Comparison of ENCODE assay signal across 21 cellular contexts in genomic region chr2:46794693-46795317, GRCh38.
DNase-seq lines count a peak whose midpoint lies in the region; ATAC-seq and TF ChIP-seq lines count a peak whose summit lies in the region.
"Had no signal": no experiment of that assay in that cellular context is flagged by ENCODE, and none has a peak within 500 bp of the region (broad histone marks: within the 10 kb centered on the region; RNA-seq: fewer than 3 reads in every experiment).

No MANE protein-coding gene starts in this region.

- no peaks in the 10 kb centered on the region for H3K79me1 ChIP-seq in neuronal stem cell (ENCODE audit: low read depth, low read length)

- H3K4me3 ChIP-seq in mammary epithelial cell (replicated peaks in 1 of 3; ENCODE audit: insufficient read depth in 1 of 3, low read depth in 2 of 3, low read length in 3 of 3) (no peak overlapping the region), PC-3 (ENCODE audit: low read length) (no peak overlapping the region), neuronal stem cell (ENCODE audit: low read length in 2 of 2) (no peak overlapping the region), PC-9 (no peak overlapping the region)

- H3K79me2 ChIP-seq in mammary epithelial cell (ENCODE audit: insufficient read depth, low read length), result no peaks in the 10 kb centered on the region
- no peaks in the 10 kb centered on the region for H3K79me2 ChIP-seq in PC-3 (ENCODE audit: low read length)
- no peaks in the 10 kb centered on the region for H3K79me2 ChIP-seq in PC-9 (ENCODE audit: low read depth)

- BruUV-seq in mammary epithelial cell (replicated peaks; lab: Mats Ljungman, UMichigan), result no TSS peak
- BruUV-seq in MCF 10A (replicated peaks; lab: Mats Ljungman, UMichigan), result no TSS peak
- no TSS peak for BruUV-seq in PC-3 (replicated peaks; lab: Mats Ljungman, UMichigan)
- BruUV-seq in PC-9 (replicated peaks; lab: Mats Ljungman, UMichigan), result no TSS peak

- H3K27ac ChIP-seq in mammary epithelial cell (ENCODE audit: insufficient read depth, low read depth, low read length) (peak overlapping the region; percentile 22), PC-3 (ENCODE audit: low read length) (peak overlapping the region; percentile 16; the same call in 1 of the 2 replicates), epithelial cell of prostate (no peak overlapping the region), neuronal stem cell (replicated peaks; ENCODE audit: low read length) (no peak overlapping the region), PC-9 (no peak overlapping the region)
- H3K27ac ChIP-seq: 22Rv1 had no signal

- no peak overlapping the region for H4K8ac ChIP-seq in neuronal stem cell (ENCODE audit: low read depth, low read length)

- H3K9me3 Mint-ChIP-seq in MCF 10A (ENCODE audit: unreplicated experiment), result no peaks in the 10 kb centered on the region

- CTCF ChIA-PET in mammary epithelial cell (lab: Charles Lee; ENCODE audit: low non-redundant PET), result no interaction called here
- CTCF ChIA-PET in MCF 10A (lab: Yijun Ruan, JAX), result no interaction called here
- CTCF ChIA-PET in PC-3 (lab: Charles Lee), result interaction anchor here (0.6 kb wide), 1 partner anchor 10 kb away, joined by 4 read pairs; no protein-coding TSS in a partner anchor
- CTCF ChIA-PET in PC-9 (lab: Charles Lee), result no interaction called here

- no peak overlapping the region for H3K4me3 Mint-ChIP-seq in MCF 10A (ENCODE audit: unreplicated experiment)

- no peak overlapping the region for H2BK15ac ChIP-seq in neuronal stem cell (ENCODE audit: low read length)

- no peaks in the 10 kb centered on the region for H3K27me3 Mint-ChIP-seq in MCF 10A (ENCODE audit: insufficient read depth, unreplicated experiment)

- H3K14ac ChIP-seq in neuronal stem cell (ENCODE audit: low read length), result no peak overlapping the region

- whole genome bisulfite sequencing in mammary epithelial cell (ENCODE audit: low coverage, missing lambda C conversion rate), result 14% methylated on average over 3 of the region's 3 CpGs
- WGBS in neuronal stem cell (ENCODE audit: extremely low coverage in 2 of 2, insufficient read length in 2 of 2, insufficient replicate concordance in 1 of 2), 2 donors, result no CpG with 5 or more reads among the region's 3 CpGs

- H2BK5ac ChIP-seq in neuronal stem cell (ENCODE audit: low read length), result no peak overlapping the region

- H3F3A ChIP-seq in PC-3 (ENCODE audit: low read length, unreplicated experiment) (no peaks in the 10 kb centered on the region), PC-9 (ENCODE audit: insufficient read depth, low read depth) (no peaks in the 10 kb centered on the region)

- no peak overlapping the region for H2BK12ac ChIP-seq in neuronal stem cell (ENCODE audit: low read length)

- H2BK120ac ChIP-seq in neuronal stem cell (ENCODE audit: low read depth, low read length), result no peak overlapping the region

- H3K27ac Mint-ChIP-seq in MCF 10A (ENCODE audit: low read depth, unreplicated experiment), result no peak overlapping the region

- H3K36me3 Mint-ChIP-seq in MCF 10A (ENCODE audit: insufficient read depth, unreplicated experiment), result no peaks in the 10 kb centered on the region

- H2AFZ ChIP-seq in mammary epithelial cell (ENCODE audit: low read depth, low read length), result no peak overlapping the region
- H2AFZ ChIP-seq in PC-3 (ENCODE audit: low read length), result no peak overlapping the region
- no peak overlapping the region for H2AFZ ChIP-seq in neuronal stem cell (ENCODE audit: low read length)
- H2AFZ ChIP-seq in PC-9, result no peak overlapping the region

- dilution Hi-C loops in mammary epithelial cell (cut with HindIII; ENCODE audit: low sequenced_read_pairs), result loop anchor here (5.0 kb wide), 1 partner anchor 78 kb away; no protein-coding TSS in a partner anchor

- H4K20me1 ChIP-seq in mammary epithelial cell (ENCODE audit: insufficient read depth, low read length) (no peaks in the 10 kb centered on the region), PC-3 (ENCODE audit: low read length) (no peaks in the 10 kb centered on the region), PC-9 (ENCODE audit: insufficient read depth) (no peaks in the 10 kb centered on the region)

- H3K9ac ChIP-seq in mammary epithelial cell (ENCODE audit: insufficient read depth, low read length) (no peak overlapping the region), PC-3 (ENCODE audit: low read length) (no peak overlapping the region), neuronal stem cell (ENCODE audit: low read depth, low read length, poor library complexity) (no peak overlapping the region)

- in situ Hi-C loops in mammary epithelial cell (cut with MboI; ENCODE audit: low sequenced_read_pairs in 2 of 2), result no loop called here

- H3K27me3 ChIP-seq in mammary epithelial cell (ENCODE audit: insufficient read depth, low read length), result no peaks in the 10 kb centered on the region
- no peaks in the 10 kb centered on the region for H3K27me3 ChIP-seq in PC-3 (ENCODE audit: low read length)
- no peaks in the 10 kb centered on the region for H3K27me3 ChIP-seq in neuronal stem cell (ENCODE audit: control insufficient read depth in 3 of 3, insufficient read depth in 3 of 3, low read depth in 1 of 3, low read length in 3 of 3)
- no peaks in the 10 kb centered on the region for H3K27me3 ChIP-seq in PC-9 (ENCODE audit: insufficient read depth, low read depth)

- H3K4me1 ChIP-seq in mammary epithelial cell (ENCODE audit: insufficient read depth, low read length) (peaks cover 9% of the 10 kb centered on the region), PC-3 (ENCODE audit: insufficient read depth, low read length) (peaks cover 5% of the 10 kb centered on the region), neuronal stem cell (ENCODE audit: control insufficient read depth in 2 of 2, insufficient read depth in 1 of 2, low read depth in 1 of 2, low read length in 2 of 2) (no peaks in the 10 kb centered on the region), PC-9 (replicated peaks; ENCODE audit: insufficient read depth) (no peaks in the 10 kb centered on the region)

- ATAC-seq in PC-3, result peak; percentile 29; the same call in 1 of the 2 replicates
- ATAC-seq: SK-N-SH treated with all-trans-retinoic acid at 6 μM for 48 hours had no signal

- H3K4me2 ChIP-seq in mammary epithelial cell (ENCODE audit: insufficient read depth, low read depth, low read length) (no peak overlapping the region), PC-3 (ENCODE audit: low read length) (no peak overlapping the region), neuronal stem cell (ENCODE audit: insufficient read depth, low read length, poor library complexity, severe bottlenecking) (no peak overlapping the region), PC-9 (no peak overlapping the region)

- H4K91ac ChIP-seq in neuronal stem cell (ENCODE audit: low read depth, low read length, poor library complexity), result no peak overlapping the region

- H3K18ac ChIP-seq in neuronal stem cell (ENCODE audit: low read length), result no peak overlapping the region

- H3K36me3 ChIP-seq in mammary epithelial cell (ENCODE audit: insufficient read depth, low read length), result no peaks in the 10 kb centered on the region
- H3K36me3 ChIP-seq in PC-3 (ENCODE audit: low read depth, low read length), result no peaks in the 10 kb centered on the region
- H3K36me3 ChIP-seq in neuronal stem cell (replicated peaks in 1 of 2; ENCODE audit: control insufficient read depth in 2 of 2, insufficient read depth in 2 of 2, low read length in 2 of 2), result no peaks in the 10 kb centered on the region
- H3K36me3 ChIP-seq in PC-9 (ENCODE audit: low read depth), result no peaks in the 10 kb centered on the region

- no peak overlapping the region for H3K4ac ChIP-seq in neuronal stem cell (ENCODE audit: low read length)

- no peaks in the 10 kb centered on the region for H3K9me3 ChIP-seq in mammary epithelial cell (replicated peaks; ENCODE audit: insufficient read depth, low read length)
- no peaks in the 10 kb centered on the region for H3K9me3 ChIP-seq in PC-3 (ENCODE audit: low read length)
- peaks cover 0 to 4% of the 10 kb centered on the region in 2 donors for H3K9me3 ChIP-seq in neuronal stem cell (replicated peaks in 1 of 2; ENCODE audit: control insufficient read depth in 2 of 2, insufficient read depth in 1 of 2, low read depth in 1 of 2, low read length in 2 of 2)
- peaks cover 16% of the 10 kb centered on the region; the same call in 1 of the 2 replicates for H3K9me3 ChIP-seq in PC-9 (ENCODE audit: insufficient read depth, low read depth)

- no peaks in the 10 kb centered on the region for H3K9me2 ChIP-seq in PC-3 (replicated peaks; ENCODE audit: low read length)
- no peaks in the 10 kb centered on the region for H3K9me2 ChIP-seq in PC-9 (ENCODE audit: insufficient read depth)

- peak; percentile 84 for DNase-seq in mammary epithelial cell
- no peak for DNase-seq in MCF 10A (ENCODE audit: unreplicated experiment)
- DNase-seq in PC-3, result peak; percentile 46
- DNase-seq in epithelial cell of prostate (ENCODE audit: low read depth, low spot score), result peak; percentile 49
- DNase-seq in renal cortical epithelial cell (ENCODE audit: low read depth), result peak; percentile 18
- no peak for DNase-seq in neuronal stem cell (ENCODE audit: low spot score)
- no peak for DNase-seq in PC-9
- DNase-seq in activated gamma-delta T cell treated with Interleukin-2 at 50 U/mL for 16 hours, result no peak
- DNase-seq: DMS 273 treated with DMSO at 0.1 percent for 48 hours, DMS79 treated with DMSO at 0.1 percent for 48 hours, GF-D8, NCI-H1092 treated with DMSO at 0.1 percent for 48 hours, NCI-H1436, NCI-H187, NCI-H2081 treated with DMSO at 0.1 percent for 48 hours, NCI-H2171, NCI-H226, NCI-H510A, NCI-H69 had no signal

- no peaks in the 10 kb centered on the region for H3K4me1 Mint-ChIP-seq in MCF 10A (ENCODE audit: insufficient read depth, unreplicated experiment)

- POLR2A ChIA-PET in MCF 10A (lab: Yijun Ruan, JAX) (no interaction called here), PC-3 (lab: Charles Lee; ENCODE audit: unreplicated experiment) (no interaction called here), PC-9 (lab: Charles Lee; ENCODE audit: unreplicated experiment) (no interaction called here)

- H3K23ac ChIP-seq in neuronal stem cell (ENCODE audit: low read depth, low read length, poor library complexity), result no peak overlapping the region

- TF ChIP-seq CTCF in mammary epithelial cell (conservative IDR thresholded peaks at IDR 0.05 in 1 of 2, IDR thresholded peaks at IDR 0.05 in 1 of 2; ENCODE audit: extremely low read depth in 1 of 2, insufficient read depth in 1 of 2, low read depth in 1 of 2, low read length in 2 of 2) (no peak), MCF 10A (IDR thresholded peaks at IDR 0.05; ENCODE audit: unreplicated experiment) (no peak), PC-3 (conservative IDR thresholded peaks at IDR 0.05; ENCODE audit: low read depth, low read length) (no peak), PC-9 (conservative IDR thresholded peaks at IDR 0.05) (no peak)

- no peak overlapping the region for H2AK5ac ChIP-seq in neuronal stem cell (ENCODE audit: low read depth, low read length)

- intact Hi-C loops in mammary epithelial cell (cut with micrococcal nuclease), result no loop called here
- intact Hi-C loops in MCF 10A (cut with micrococcal nuclease), result no loop called here
- intact Hi-C loops in PC-3 (cut with micrococcal nuclease), result no loop called here
- intact Hi-C loops in PC-9 (cut with micrococcal nuclease; ENCODE audit: unreplicated experiment), result no loop called here

Comparison
In these comparisons a context has a peak if more than half of its experiments do, and no peak if none do; other contexts are left out.
1. DNase-seq: peak in mammary epithelial cell (single experiment), PC-3 (single experiment), epithelial cell of prostate (single experiment) and renal cortical epithelial cell (single experiment); none in MCF 10A (single experiment), neuronal stem cell (single experiment), PC-9 (0 of 2) and activated gamma-delta T cell treated with Interleukin-2 at 50 U/mL for 16 hours (single experiment).
2. H3K27ac ChIP-seq: peak in mammary epithelial cell (single experiment) and PC-3 (single experiment); none in epithelial cell of prostate (single experiment), neuronal stem cell (single experiment) and PC-9 (single experiment).